18 cellular contexts compared by ENCODE assay signal in the genomic region with DNA sequence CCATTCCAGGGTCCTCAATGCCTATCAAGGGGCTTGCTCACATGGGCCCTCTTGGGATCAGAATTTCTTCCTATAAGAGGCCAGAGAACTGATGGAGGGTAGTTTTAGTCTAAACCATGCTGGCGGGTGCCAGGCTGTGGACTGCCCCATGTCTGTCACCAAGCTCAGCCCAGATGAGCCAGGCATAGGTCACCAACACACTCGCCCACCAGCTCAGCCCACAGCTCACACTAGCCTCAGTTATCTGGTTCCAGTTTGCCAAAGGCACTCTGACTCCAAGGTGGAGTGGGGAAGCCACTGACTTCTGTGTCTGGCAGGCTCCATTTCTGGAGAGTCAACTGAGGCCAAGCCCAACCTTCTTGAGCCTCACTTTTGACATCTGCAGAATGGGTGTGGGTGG. TPM values are rescaled to one million over a fixed set of nuclear protein-coding genes. Genes with fewer than 3 reads are reported as not detected.
"Had no signal": no experiment of that assay in that cellular context is flagged by ENCODE, and none has a peak within 500 bp of the region (broad histone marks: within the 10 kb centered on the region; RNA-seq: fewer than 3 reads in every experiment).

No MANE protein-coding gene starts in this region.

- H3K9me3 ChIP-seq: MG63, Peyer's patch had no signal

- H3K27me3 ChIP-seq: MG63, Peyer's patch had no signal

- ATAC-seq: activated CD4-positive, CD25-positive, alpha-beta regulatory T cell treated with anti-CD3 and anti-CD28 coated beads, Interleukin-2, amount 50 U/mL, for 24 hours; activated CD8-positive, alpha-beta T cell treated with anti-CD3 and anti-CD28 coated beads for 36 hours; activated T-cell treated with anti-CD3 and anti-CD28 coated beads, Interleukin-2, amount 50 U/mL, for 72 hours had no signal

- DNase-seq: activated CD4-positive, alpha-beta T cell treated with anti-CD3 and anti-CD28 coated beads for 4 hours; activated CD8-positive, alpha-beta memory T cell treated with anti-CD3 and anti-CD28 coated beads, Interleukin-2, amount 50 U/mL, for 4 hours; activated CD8-positive, alpha-beta T cell treated with anti-CD3 and anti-CD28 coated beads for 36 hours; activated gamma-delta T cell treated with Interleukin-2 at 50 U/mL for 16 hours; activated naive CD4-positive, alpha-beta T cell treated with anti-CD3 and anti-CD28 coated beads, Interleukin-2, amount 10 ng/mL, durations not matched to agents 7 days and 5 days; activated naive CD8-positive, alpha-beta T cell treated with anti-CD3 and anti-CD28 coated beads for 36 hours; activated T-cell treated with anti-CD3 and anti-CD28 coated beads, Interleukin-2, amount 50 U/mL, for 72 hours; MG63; MV-4-11; NCI-H1092 treated with DMSO at 0.1 percent for 48 hours; NCI-H2029; NCI-H510A treated with DMSO at 0.1 percent for 48 hours; NK-92 treated with Interleukin-12 subunit alpha and Interleukin-12 subunit beta, amount 100 ng/mL, for 24 hours; Peyer's patch; SHP77 treated with DMSO at 0.1 percent for 48 hours had no signal

- H3K4me3 ChIP-seq: MG63, Peyer's patch had no signal

- H3K27ac ChIP-seq: Peyer's patch, RWPE1 had no signal

- H3K36me3 ChIP-seq: MG63, Peyer's patch had no signal

RNA-seq across cellular contexts. Expression of a gene that starts 50.7 kb away (rescaled TPM):
- total RNA-seq: activated CD8-positive, alpha-beta T cell treated with anti-CD3 and anti-CD28 coated beads for 36 hours; activated naive CD8-positive, alpha-beta T cell treated with anti-CD3 and anti-CD28 coated beads for 36 hours; activated T-cell treated with anti-CD3 and anti-CD28 coated beads, Interleukin-2, amount 50 U/mL, for 72 hours; activated T-helper 2 cell treated with anti-CD3 and anti-CD28 coated beads, Interferon-gamma antibody, Interleukin-2, Interleukin-4, amounts not matched to agents 10 μg/mL and 5 μg/mL and 100 μg/mL, durations not matched to agents 14 hours and 24 hours and 36 hours had no signal
